ENCODE assay signal across 19 cellular contexts in the genomic region with DNA sequence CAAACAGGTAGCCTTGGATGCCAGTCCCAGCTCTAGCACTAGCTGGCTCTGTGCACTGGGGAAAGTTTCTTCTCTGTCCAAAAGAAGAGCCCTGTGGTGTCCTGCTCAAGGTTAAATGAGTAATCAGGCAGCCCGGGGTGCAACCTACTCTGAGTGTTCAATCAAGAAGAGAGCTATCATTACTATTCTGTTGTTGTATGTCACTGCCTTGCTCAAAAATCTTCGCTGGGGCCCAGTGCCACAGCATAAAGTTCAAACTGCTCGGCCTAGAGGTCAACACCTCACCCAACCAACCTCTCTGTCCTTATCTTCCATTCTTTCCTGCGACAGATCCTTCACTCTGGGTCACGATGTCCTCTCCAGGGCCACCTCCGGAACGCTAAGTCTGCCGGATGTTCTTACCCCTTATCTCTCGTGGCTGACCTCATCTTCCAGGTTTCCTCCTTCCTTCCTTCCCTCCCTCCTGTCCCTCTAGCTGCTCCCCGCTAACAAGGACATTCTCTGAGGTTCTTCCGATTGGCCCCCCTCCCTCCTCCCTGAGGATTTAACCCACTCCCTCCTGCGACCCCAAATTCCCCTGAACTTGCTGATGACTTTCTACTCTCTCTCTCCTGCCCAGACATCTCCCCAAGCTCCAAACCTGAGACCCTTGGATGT. TPM values are rescaled to one million over a fixed set of nuclear protein-coding genes. Genes with fewer than 3 reads are reported as not detected.
DNase-seq lines count a peak whose midpoint lies in the region; ATAC-seq and TF ChIP-seq lines count a peak whose summit lies in the region.
"Had no signal": no experiment of that assay in that cellular context is flagged by ENCODE, and none has a peak within 500 bp of the region (broad histone marks: within the 10 kb centered on the region; RNA-seq: fewer than 3 reads in every experiment).

No MANE protein-coding gene starts in this region.

- H3K4me3 ChIP-seq in HEK293 (ENCODE audit: low read depth, low read length) (no peak overlapping the region), adrenal gland (peak overlapping the region in 1 of 4 donors; percentile 32), sigmoid colon (no peak overlapping the region)

- 30 to 46% (median 41%) methylated on average over 11 to 12 of the region's 12 CpGs for WGBS in adrenal gland, 4 donors
- WGBS in sigmoid colon, 2 donors, result 83 to 89% methylated on average over 12 of the region's 12 CpGs

- H3K27me3 ChIP-seq in adrenal gland (no peaks in the 10 kb centered on the region), sigmoid colon (no peaks in the 10 kb centered on the region)

- peaks cover 5% of the 10 kb centered on the region for H3K4me1 ChIP-seq in HEK293 (ENCODE audit: control insufficient read depth, insufficient read depth, low read length)
- peaks cover 43 to 55% of the 10 kb centered on the region in 2 donors for H3K4me1 ChIP-seq in adrenal gland (replicated peaks in 1 of 2)
- peaks cover 0 to 18% (median 10%) of the 10 kb centered on the region in 4 donors for H3K4me1 ChIP-seq in sigmoid colon

- no peak for TF ChIP-seq EP300 in sigmoid colon (IDR thresholded peaks at IDR 0.05)

- intact Hi-C loops in adrenal gland (cut with DNase I), result no loop called here
- intact Hi-C loops in sigmoid colon (cut with DNase I), result no loop called here

- TF ChIP-seq CTCF in HEK293 (tag by site-specific recombination; IDR thresholded peaks at IDR 0.05) (no peak), adrenal gland (IDR thresholded peaks at IDR 0.05) (no peak), sigmoid colon (IDR thresholded peaks at IDR 0.05) (no peak)

- peaks cover 0 to 70% of the 10 kb centered on the region in 2 experiments; a peak in 1 of 3 replicates for H3K36me3 ChIP-seq in HEK293 (ENCODE audit: control insufficient read depth in 2 of 2, insufficient read depth in 1 of 2, low read length in 2 of 2)
- H3K36me3 ChIP-seq in adrenal gland (replicated peaks in 1 of 2), result peaks cover 0 to 9% of the 10 kb centered on the region in 2 donors
- no peaks in the 10 kb centered on the region for H3K36me3 ChIP-seq in sigmoid colon

- POLR2A ChIA-PET in HEK293 (lab: Yijun Ruan, JAX), result interaction anchor here (1.5 kb wide), 1 partner anchor 122 kb away, joined by 5 read pairs; no protein-coding TSS in a partner anchor

- H3K9me3 ChIP-seq in HEK293 (ENCODE audit: control insufficient read depth, insufficient read depth, low read depth, low read length) (no peaks in the 10 kb centered on the region), adrenal gland (replicated peaks in 1 of 3) (no peaks in the 10 kb centered on the region), sigmoid colon (no peaks in the 10 kb centered on the region)

- H3K27ac ChIP-seq in HEK293 (ENCODE audit: extremely low read depth, low read depth, low read length) (no peak overlapping the region), adrenal gland (peak overlapping the region; percentile 19 to 86 (median 78)), sigmoid colon (no peak overlapping the region)

- no peak for ATAC-seq in GM18907 (IDR thresholded peaks at IDR 0.05; ENCODE audit: unreplicated experiment)
- ATAC-seq: Panc1 had no signal

- TF ChIP-seq POLR2A in adrenal gland (IDR thresholded peaks at IDR 0.05), result peak in 1 of 2 donors; percentile 59
- TF ChIP-seq POLR2A in sigmoid colon (IDR thresholded peaks at IDR 0.05), result no peak

- DNase-seq in adrenal gland (peak; percentile 72 to 94 (median 93)), iris pigment epithelial cell (ENCODE audit: low read depth) (peak; percentile 24), sigmoid colon (no peak)
- no peak for DNase-seq in central memory CD4-positive, alpha-beta T cell
- DNase-seq: HCEC 1CT, MV-4-11, NCI-H1417 treated with DMSO at 0.1 percent for 48 hours, NCI-H2029, NCI-H2171 treated with DMSO at 0.1 percent for 48 hours, NCI-H774, SHP77 had no signal

- CTCF ChIA-PET in HEK293 (lab: Yijun Ruan, JAX), result interaction anchor here (0.5 to 11.9 kb wide), 6 partner anchors 12 to 89 kb away, joined by 3 to 239 read pairs (median 6); no protein-coding TSS in a partner anchor

TF ChIP-seq in HEK293, 187 proteins besides CTCF, POLR2A, EP300 and RAD21:
- peak; percentile 64 for TF ChIP-seq ZNF366 (tag by site-specific recombination; conservative IDR thresholded peaks at IDR 0.05)
- TF ChIP-seq, protein P1, sequence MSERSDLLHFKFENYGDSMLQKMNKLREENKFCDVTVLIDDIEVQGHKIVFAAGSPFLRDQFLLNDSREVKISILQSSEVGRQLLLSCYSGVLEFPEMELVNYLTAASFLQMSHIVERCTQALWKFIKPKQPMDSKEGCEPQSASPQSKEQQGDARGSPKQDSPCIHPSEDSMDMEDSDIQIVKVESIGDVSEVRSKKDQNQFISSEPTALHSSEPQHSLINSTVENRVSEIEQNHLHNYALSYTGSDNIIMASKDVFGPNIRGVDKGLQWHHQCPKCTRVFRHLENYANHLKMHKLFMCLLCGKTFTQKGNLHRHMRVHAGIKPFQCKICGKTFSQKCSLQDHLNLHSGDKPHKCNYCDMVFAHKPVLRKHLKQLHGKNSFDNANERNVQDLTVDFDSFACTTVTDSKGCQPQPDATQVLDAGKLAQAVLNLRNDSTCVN (tag by site-specific recombination; optimal IDR thresholded peaks at IDR 0.05), result no peak
- peak; percentile 77 for TF ChIP-seq ZNF341 (tag by site-specific recombination; IDR thresholded peaks at IDR 0.05; ENCODE audit: low read depth)
- TF ChIP-seq ZNF600 (tag by site-specific recombination; IDR thresholded peaks at IDR 0.05), result peak; percentile 62
- TF ChIP-seq ZNF155 (tag by site-specific recombination; IDR thresholded peaks at IDR 0.05), result no peak
- no peak for TF ChIP-seq ZNF654 (tag by site-specific recombination; IDR thresholded peaks at IDR 0.05; ENCODE audit: low read depth)

RNA-seq across cellular contexts. Expression of a gene that starts 4.4 kb away (rescaled TPM):
- total RNA-seq in adrenal gland (100 to 1,000 TPM; 314 to 693 (median 494) TPM), sigmoid colon (1 to 10 TPM; 3.0 to 8.6 (median 7.1) TPM)
- polyA plus RNA-seq in adrenal gland (100 to 1,000 TPM; 159 to 405 (median 254) TPM), sigmoid colon (10 to 100 TPM; 10.8 to 26.9 (median 14.6) TPM)

RNA-seq across cellular contexts. Expression of a gene that starts 8.7 kb away (rescaled TPM):
- total RNA-seq in adrenal gland (10 to 100 TPM in 1 of 8 donors, 1 to 10 TPM in 6, under 1 TPM in 1; 0.42 to 16.4 (median 2.9) TPM), sigmoid colon (under 1 TPM in 1 of 4 donors, not detected in 3; 0.49 TPM)
- polyA plus RNA-seq in adrenal gland (1 to 10 TPM in 2 of 3 donors, under 1 TPM in 1; 0.70 to 6.1 (median 3.2) TPM), sigmoid colon (under 1 TPM in 1 of 3 donors, not detected in 2; 0.22 TPM)
- total RNA-seq: NCI-H460 had no signal
- polyA plus RNA-seq: CD14-positive monocyte, IgD-negative memory B cell had no signal

RNA-seq across cellular contexts. Expression of a gene that starts 25.1 kb away (rescaled TPM):
- total RNA-seq in adrenal gland (10 to 100 TPM in 4 of 8 donors, 1 to 10 TPM in 4; 1.7 to 12.4 (median 8.7) TPM), sigmoid colon (not detected)
- polyA plus RNA-seq in adrenal gland (1 to 10 TPM in 2 of 3 donors, under 1 TPM in 1; 0.92 to 5.1 (median 2.9) TPM), sigmoid colon (1 to 10 TPM in 2 of 3 donors, under 1 TPM in 1; 0.06 to 1.8 (median 1.6) TPM)
- total RNA-seq: A673, HT-29, NCI-H460 had no signal
- polyA plus RNA-seq: CD14-positive monocyte, IgD-negative memory B cell had no signal

RNA-seq across cellular contexts. Expression of a gene that starts 54.7 kb away (rescaled TPM):
- total RNA-seq in adrenal gland, result 1 to 10 TPM in 6 of 8 donors, under 1 TPM in 2; 0.42 to 2.3 (median 1.3) TPM
- under 1 TPM; 0.40 to 0.72 (median 0.40) TPM for polyA plus RNA-seq in adrenal gland
- not detected for total RNA-seq in sigmoid colon
- under 1 TPM in 1 of 3 donors, not detected in 2; 0.09 TPM for polyA plus RNA-seq in sigmoid colon
- total RNA-seq: A673, HT-29, NCI-H460 had no signal
- polyA plus RNA-seq: CD14-positive monocyte, IgD-negative memory B cell had no signal

RNA-seq across cellular contexts. Expression of a gene that starts 55.7 kb away (rescaled TPM):
- total RNA-seq in adrenal gland (not detected), sigmoid colon (under 1 TPM in 2 of 4 donors, not detected in 2; 0.36 to 0.55 TPM)
- polyA plus RNA-seq in adrenal gland (under 1 TPM in 1 of 3 donors, not detected in 2; 0.03 TPM), sigmoid colon (10 to 100 TPM in 1 of 3 donors, 1 to 10 TPM in 2; 4.8 to 21.0 (median 9.5) TPM)
- total RNA-seq: A673, HT-29, NCI-H460 had no signal
- polyA plus RNA-seq: CD14-positive monocyte, IgD-negative memory B cell had no signal

Comparison
In these comparisons a context has a peak if more than half of its experiments do, and no peak if none do; other contexts are left out.
1. H3K27ac ChIP-seq: peak in adrenal gland (5 of 5); none in HEK293 (single experiment) and sigmoid colon (0 of 4).
2. DNase-seq: peak in adrenal gland (7 of 7) and iris pigment epithelial cell (single experiment); none in sigmoid colon (single experiment) and central memory CD4-positive, alpha-beta T cell (single experiment).
3. RNA of a gene that starts 4.4 kb away (total RNA-seq): 314 to 693 TPM in adrenal gland; 3.0 to 8.6 TPM in sigmoid colon; every median in the first group is over 10 times any median in the second.